ENCODE assay signal across 23 cellular contexts in the genomic region with DNA sequence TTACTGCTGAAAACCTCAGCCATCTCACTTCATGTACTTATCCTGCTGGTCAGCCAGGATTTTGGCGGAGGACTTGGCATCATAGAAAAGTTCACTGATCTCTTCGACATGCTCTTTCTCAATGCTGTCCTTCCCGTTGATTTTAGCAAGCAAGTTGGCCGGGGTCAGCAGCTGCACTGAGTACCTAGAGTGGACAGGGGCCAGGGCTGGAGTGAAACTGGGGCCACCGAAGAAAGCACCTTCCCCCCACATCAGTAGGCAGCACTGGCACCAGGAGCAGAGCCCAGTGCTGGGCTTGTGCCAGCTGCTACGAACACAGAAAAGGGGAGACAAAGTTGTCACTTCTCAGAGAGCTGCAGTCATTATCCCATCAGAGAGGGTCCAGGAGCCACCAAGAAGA.
"Had no signal": no experiment of that assay in that cellular context is flagged by ENCODE, and none has a peak within 500 bp of the region (broad histone marks: within the 10 kb centered on the region; RNA-seq: fewer than 3 reads in every experiment).

No MANE protein-coding gene starts in this region.

- H3K27ac ChIP-seq: epithelial cell of prostate, foreskin keratinocyte, left lung, tibial nerve, uterus had no signal

- H3K27me3 ChIP-seq: foreskin keratinocyte, pancreas, tibial nerve, uterus had no signal

- ATAC-seq: activated CD8-positive, alpha-beta memory T cell treated with anti-CD3 and anti-CD28 coated beads, Interleukin-2, amount 10 ng/mL, durations not matched to agents 7 days and 5 days; activated T-helper 17 cell treated with anti-CD3 and anti-CD28 coated beads, Interleukin-2, amount 50 U/mL, for 72 hours; effector memory CD8-positive, alpha-beta T cell; foreskin keratinocyte; left lung; natural killer cell; stimulated activated naive CD8-positive, alpha-beta T cell treated with anti-CD3 and anti-CD28 coated beads, Interleukin-15, Interleukin-2, amounts not matched to agents 100 U/mL and 50 U/mL, for 24 hours; WTC11 had no signal

- H3K36me3 ChIP-seq: pancreas, uterus had no signal

- H3K9me3 ChIP-seq: left lung, pancreas, tibial nerve, uterus had no signal

- DNase-seq: activated CD4-positive, alpha-beta memory T cell treated with anti-CD3 and anti-CD28 coated beads, Interleukin-2, amount 10 ng/mL, durations not matched to agents 7 days and 5 days; activated CD4-positive, alpha-beta T cell treated with anti-CD3 and anti-CD28 coated beads for 48 hours; activated CD8-positive, alpha-beta memory T cell treated with anti-CD3 and anti-CD28 coated beads, Interleukin-2, amount 10 ng/mL, durations not matched to agents 7 days and 5 days; activated naive CD4-positive, alpha-beta T cell; activated naive CD8-positive, alpha-beta T cell treated with anti-CD3 and anti-CD28 coated beads for 36 hours; activated T-cell treated with anti-CD3 and anti-CD28 coated beads, Interleukin-2, amount 50 U/mL, for 1 hour; amniotic stem cell; effector memory CD8-positive, alpha-beta T cell; foreskin keratinocyte; hypothalamus; kidney; mesendoderm; natural killer cell; stimulated activated CD4-positive, alpha-beta T cell treated with anti-CD3 and anti-CD28 coated beads, Interleukin-2, amount 100 ng/mL, for 24 hours; stimulated activated naive CD8-positive, alpha-beta T cell treated with anti-CD3 and anti-CD28 coated beads, Interleukin-15, Interleukin-2, amounts not matched to agents 100 U/mL and 50 U/mL, for 24 hours; substantia nigra; uterus had no signal

- H3K4me3 ChIP-seq: left lung, pancreas, tibial nerve, uterus had no signal
